11 cellular contexts compared by ENCODE assay signal in genomic region chr5:95857185-95857945, GRCh38. TPM values are rescaled to one million over a fixed set of nuclear protein-coding genes. Genes with fewer than 3 reads are reported as not detected.
DNase-seq lines count a peak whose midpoint lies in the region; ATAC-seq and TF ChIP-seq lines count a peak whose summit lies in the region.
"Had no signal": no experiment of that assay in that cellular context is flagged by ENCODE, and none has a peak within 500 bp of the region (broad histone marks: within the 10 kb centered on the region; RNA-seq: fewer than 3 reads in every experiment).

No MANE protein-coding gene starts in this region.

- H3K27me3 ChIP-seq in Caco-2 (replicated peaks; ENCODE audit: control insufficient read depth, insufficient read depth, low read length) (no peaks in the 10 kb centered on the region), body of pancreas (no peaks in the 10 kb centered on the region), rectal smooth muscle tissue (ENCODE audit: control insufficient read depth, insufficient read depth, low read length) (no peaks in the 10 kb centered on the region), BE2C (no peaks in the 10 kb centered on the region)

- POLR2A ChIA-PET in Caco-2 (lab: Charles Lee) = no interaction called here

- peak overlapping the region; percentile 74 for H3K27ac Mint-ChIP-seq in Caco-2 (ENCODE audit: unreplicated experiment)

- H3K27me3 Mint-ChIP-seq in Caco-2 (ENCODE audit: insufficient read depth, unreplicated experiment) = no peaks in the 10 kb centered on the region

- ATAC-seq in body of pancreas (peak; percentile 72), HG02870 (IDR thresholded peaks at IDR 0.05; ENCODE audit: unreplicated experiment) (no peak), HG03439 (IDR thresholded peaks at IDR 0.05; ENCODE audit: unreplicated experiment) (no peak)

- TF ChIP-seq POLR2A in body of pancreas (IDR thresholded peaks at IDR 0.05) = peak in 1 of 3 donors; percentile 27

- no TSS peak for BruUV-seq in Caco-2 (replicated peaks; lab: Mats Ljungman, UMichigan)

- TF ChIP-seq CTCF in Caco-2 (IDR thresholded peaks at IDR 0.05; ENCODE audit: insufficient read depth in 1 of 2, low read depth in 1 of 2, low read length in 1 of 2, severe bottlenecking in 1 of 2, unreplicated experiment in 1 of 2) = no peak
- TF ChIP-seq CTCF in body of pancreas (IDR thresholded peaks at IDR 0.05) = no peak
- TF ChIP-seq CTCF in BE2C (IDR thresholded peaks at IDR 0.05; ENCODE audit: low read depth, low read length) = no peak

- H3K4me1 Mint-ChIP-seq in Caco-2 (ENCODE audit: low read depth, unreplicated experiment) = peaks cover 43% of the 10 kb centered on the region

- H3K4me3 Mint-ChIP-seq in Caco-2 (ENCODE audit: unreplicated experiment) = no peak overlapping the region

- no peaks in the 10 kb centered on the region for H3K9me3 Mint-ChIP-seq in Caco-2 (ENCODE audit: unreplicated experiment)

- H3K4me1 ChIP-seq in Caco-2 (peaks cover 29% of the 10 kb centered on the region), body of pancreas (peaks cover 50% of the 10 kb centered on the region), rectal smooth muscle tissue (ENCODE audit: control insufficient read depth, insufficient read depth, low read length) (peaks cover 4% of the 10 kb centered on the region), BE2C (no peaks in the 10 kb centered on the region)

- no peak overlapping the region for H3K4me3 ChIP-seq in Caco-2 (ENCODE audit: low read depth, low read length)
- H3K4me3 ChIP-seq in body of pancreas = no peak overlapping the region
- H3K4me3 ChIP-seq in rectal smooth muscle tissue (ENCODE audit: low read length) = no peak overlapping the region
- H3K4me3 ChIP-seq in BE2C (ENCODE audit: low read depth, low read length) = no peak overlapping the region

- H3K9ac ChIP-seq in rectal smooth muscle tissue (ENCODE audit: low read length) = no peak overlapping the region

- DNase-seq in Caco-2 = peak; percentile 45 to 62
- DNase-seq in body of pancreas = peak; percentile 74 to 86 (median 76)
- DNase-seq in hepatic stellate cell (ENCODE audit: low spot score) = peak; percentile 45
- no peak for DNase-seq in NCI-H526 treated with DMSO at 0.1 percent for 48 hours (lab: John Stamatoyannopoulos, UW)
- DNase-seq in BE2C = no peak
- DNase-seq: cerebellar nuclear complex, NCI-H2171 treated with DMSO at 0.1 percent for 48 hours, WERI-Rb-1 had no signal

- peak overlapping the region; percentile 72 to 89 (median 79) for H3K27ac ChIP-seq in body of pancreas
- peak overlapping the region; percentile 70 for H3K27ac ChIP-seq in rectal smooth muscle tissue (ENCODE audit: low read depth, low read length)
- H3K27ac ChIP-seq: WERI-Rb-1 had no signal

- intact Hi-C loops in Caco-2 (cut with micrococcal nuclease; ENCODE audit: unreplicated experiment) (loop anchor here (5.0 kb wide), 2 partner anchors 330 to 390 kb away; no protein-coding TSS in a partner anchor), body of pancreas (cut with DNase I) (loop anchor here (10.0 kb wide), 1 partner anchor 477 kb away; no protein-coding TSS in a partner anchor)

- WGBS in body of pancreas, 2 donors = 53 to 56% methylated on average over 11 to 12 of the region's 12 CpGs

- H3K36me3 ChIP-seq in Caco-2 (ENCODE audit: control insufficient read depth, insufficient read depth, low read length) (no peaks in the 10 kb centered on the region), body of pancreas (replicated peaks in 1 of 2; ENCODE audit: insufficient read depth in 1 of 2, low read depth in 2 of 2) (no peaks in the 10 kb centered on the region), rectal smooth muscle tissue (ENCODE audit: control insufficient read depth, insufficient read depth, low read length) (no peaks in the 10 kb centered on the region), BE2C (no peaks in the 10 kb centered on the region)
- H3K36me3 ChIP-seq: WERI-Rb-1 had no signal

- CTCF ChIA-PET in Caco-2 (lab: Charles Lee) = interaction anchor here (0.8 to 1.8 kb wide), 5 partner anchors 8 to 480 kb away, joined by 3 to 5 read pairs (median 4); no protein-coding TSS in a partner anchor

- H3K36me3 Mint-ChIP-seq in Caco-2 (ENCODE audit: insufficient read depth, unreplicated experiment) = peaks cover 11% of the 10 kb centered on the region

- H3K9me3 ChIP-seq in Caco-2 = no peaks in the 10 kb centered on the region
- no peaks in the 10 kb centered on the region for H3K9me3 ChIP-seq in body of pancreas
- no peaks in the 10 kb centered on the region for H3K9me3 ChIP-seq in BE2C

RNA-seq across cellular contexts. Expression of gene GLRX, which starts 34.8 kb away (rescaled TPM):
- total RNA-seq in Caco-2 (2022) (17.9 and 26.4 TPM in 2 replicates), body of pancreas (10 to 100 TPM in 1 of 2 donors, 1 to 10 TPM in 1; 8.6 to 17.6 TPM)
- 41.7 TPM for polyA plus RNA-seq in BE2C (2012; ENCODE audit: insufficient read depth, insufficient read length, low read depth)

Comparison
In these comparisons a context has a peak if more than half of its experiments do, and no peak if none do; other contexts are left out.
1. DNase-seq: peak in Caco-2 (2 of 2), body of pancreas (4 of 4) and hepatic stellate cell (single experiment); none in NCI-H526 treated with DMSO at 0.1 percent for 48 hours (single experiment) and BE2C (single experiment).